23 cellular contexts compared by ENCODE assay signal in the genomic region with DNA sequence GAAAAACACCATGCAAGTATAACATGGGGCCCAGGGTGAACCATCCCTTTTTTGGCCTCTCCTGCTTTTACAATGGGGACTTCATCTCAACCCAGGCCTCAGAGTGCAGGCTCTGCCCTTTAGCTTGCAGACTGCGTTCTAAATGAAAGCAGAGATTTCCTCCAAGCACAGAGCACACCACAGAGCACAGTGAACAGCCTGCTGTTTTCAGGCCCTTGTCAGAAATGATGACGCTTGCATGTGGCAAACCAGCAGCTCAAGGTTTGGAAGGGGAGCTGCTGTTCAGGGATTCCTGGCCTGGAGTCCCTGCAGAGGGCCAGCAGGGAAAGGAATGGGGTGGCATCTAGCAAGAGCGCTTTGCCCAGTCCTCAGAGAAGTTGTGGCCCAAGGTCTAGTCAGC.
"Had no signal": no experiment of that assay in that cellular context is flagged by ENCODE, and none has a peak within 500 bp of the region (broad histone marks: within the 10 kb centered on the region; RNA-seq: fewer than 3 reads in every experiment).

No MANE protein-coding gene starts in this region.

- H3K27ac ChIP-seq: adrenal gland, ascending aorta, cardiac muscle cell, gastroesophageal sphincter, pancreas, right atrium auricular region, stomach, testis had no signal

- H3K4me2 ChIP-seq: smooth muscle cell had no signal

- H3K27me3 ChIP-seq: adrenal gland, cardiac muscle cell, pancreas, right atrium auricular region, stomach, testis had no signal

- H3K4me1 ChIP-seq: adrenal gland, ascending aorta, pancreas, testis had no signal

- H3K36me3 ChIP-seq: adrenal gland, cardiac muscle cell, gastroesophageal sphincter, stomach had no signal

- H3K9me3 ChIP-seq: adrenal gland, ascending aorta, gastroesophageal sphincter, pancreas, right atrium auricular region, stomach, testis had no signal

- H3K4me3 ChIP-seq: adrenal gland, ascending aorta, cardiac muscle cell, gastroesophageal sphincter, pancreas, right atrium auricular region, smooth muscle cell, stomach, testis had no signal

- DNase-seq: activated B cell treated with CpG ODN at 0.5 μM for 24 hours; activated CD4-positive, alpha-beta T cell treated with anti-CD3 and anti-CD28 coated beads, Interleukin-2, amount 50 U/mL, for 1 hour; activated CD8-positive, alpha-beta T cell treated with anti-CD3 and anti-CD28 coated beads for 36 hours; activated naive CD4-positive, alpha-beta T cell treated with Interleukin-2 at 50 U/mL for 16 hours; activated T-cell treated with anti-CD3 and anti-CD28 coated beads for 4 hours; activated T-cell treated with anti-CD3 and anti-CD28 coated beads, Interleukin-2, amount 50 U/mL, for 72 hours; adrenal gland; effector memory CD8-positive, alpha-beta T cell; erythroblast; left ventricle myocardium superior; naive thymus-derived CD4-positive, alpha-beta T cell; pancreas; stimulated activated CD4-positive, alpha-beta T cell treated with anti-CD3 and anti-CD28 coated beads, Interleukin-2, amount 100 ng/mL, for 24 hours; stimulated activated naive B cell treated with anti-CD40 and anti-IgM and Interleukin-4, amounts not matched to agents 10 μg/mL and 1 μg/mL and 100 μg/mL, for 72 hours; stomach; T-helper 1 cell; testis; trophoblast cell had no signal
